28 cellular contexts compared by ENCODE assay signal in genomic region chr21:45825209-45825602, GRCh38.
"Had no signal": no experiment of that assay in that cellular context is flagged by ENCODE, and none has a peak within 500 bp of the region (broad histone marks: within the 10 kb centered on the region; RNA-seq: fewer than 3 reads in every experiment).

No MANE protein-coding gene starts in this region.

- H3K27me3 ChIP-seq: hepatocyte, right atrium auricular region, vagina had no signal

- H3K4me2 ChIP-seq: hepatocyte had no signal

- H3K27ac ChIP-seq: breast epithelium, gastrocnemius medialis, hepatocyte, right atrium auricular region, thoracic aorta, vagina had no signal

- ATAC-seq: activated CD8-positive, alpha-beta T cell treated with anti-CD3 and anti-CD28 coated beads for 36 hours; activated naive CD8-positive, alpha-beta T cell treated with anti-CD3 and anti-CD28 coated beads, Interleukin-2, amount 50 U/mL, for 24 hours; activated T-cell treated with anti-CD3 and anti-CD28 coated beads, Interleukin-2, amount 50 U/mL, for 4 hours; activated T-helper 17 cell treated with anti-CD3 and anti-CD28 coated beads, Interleukin-2, amount 50 U/mL, for 72 hours; gastrocnemius medialis; left cardiac atrium; naive thymus-derived CD4-positive, alpha-beta T cell; SK-N-SH treated with all-trans-retinoic acid at 6 μM for 48 hours; stimulated activated naive CD8-positive, alpha-beta T cell treated with anti-CD3 and anti-CD28 coated beads, Interleukin-15, Interleukin-2, amounts not matched to agents 100 U/mL and 50 U/mL, for 24 hours; T-helper 17 cell; WTC11 had no signal

- H3K9me3 Mint-ChIP-seq: activated CD4-positive, alpha-beta T cell treated with anti-CD3 and anti-CD28 coated beads, Interleukin-2, amount 10 ng/mL, durations not matched to agents 7 days and 5 days; activated CD8-positive, alpha-beta T cell treated with anti-CD3 and anti-CD28 coated beads for 36 hours; activated naive CD8-positive, alpha-beta T cell treated with anti-CD3 and anti-CD28 coated beads, Interleukin-2, amount 50 U/mL, for 24 hours; activated T-cell treated with anti-CD3 and anti-CD28 coated beads, Interleukin-2, amount 50 U/mL, for 4 hours; activated T-helper 17 cell treated with anti-CD3 and anti-CD28 coated beads, Interleukin-2, amount 50 U/mL, for 72 hours; dendritic cell treated with granulocyte-macrophage colony-stimulating factor and Interleukin-4, amounts not matched to agents 40 ng/mL and 50 ng/mL, for 4 days; naive thymus-derived CD4-positive, alpha-beta T cell; WTC11 had no signal

- H3K4me3 ChIP-seq: breast epithelium, gastrocnemius medialis, hepatocyte, right atrium auricular region, thoracic aorta, vagina had no signal

- H3K4me1 ChIP-seq: breast epithelium, gastrocnemius medialis, vagina had no signal

- H3K4me3 Mint-ChIP-seq: activated CD4-positive, alpha-beta T cell treated with anti-CD3 and anti-CD28 coated beads, Interleukin-2, amount 10 ng/mL, durations not matched to agents 7 days and 5 days; activated CD8-positive, alpha-beta T cell treated with anti-CD3 and anti-CD28 coated beads for 36 hours; activated naive CD8-positive, alpha-beta T cell treated with anti-CD3 and anti-CD28 coated beads, Interleukin-2, amount 50 U/mL, for 24 hours; activated T-cell treated with anti-CD3 and anti-CD28 coated beads, Interleukin-2, amount 50 U/mL, for 4 hours; activated T-helper 17 cell treated with anti-CD3 and anti-CD28 coated beads, Interleukin-2, amount 50 U/mL, for 72 hours; dendritic cell treated with granulocyte-macrophage colony-stimulating factor and Interleukin-4, amounts not matched to agents 40 ng/mL and 50 ng/mL, for 4 days; naive thymus-derived CD4-positive, alpha-beta T cell; T-helper 17 cell; WTC11 had no signal

- H3K27ac Mint-ChIP-seq: activated CD4-positive, alpha-beta T cell treated with anti-CD3 and anti-CD28 coated beads, Interleukin-2, amount 10 ng/mL, durations not matched to agents 7 days and 5 days; activated CD8-positive, alpha-beta T cell treated with anti-CD3 and anti-CD28 coated beads for 36 hours; activated naive CD8-positive, alpha-beta T cell treated with anti-CD3 and anti-CD28 coated beads, Interleukin-2, amount 50 U/mL, for 24 hours; activated T-helper 17 cell treated with anti-CD3 and anti-CD28 coated beads, Interleukin-2, amount 50 U/mL, for 72 hours; dendritic cell treated with granulocyte-macrophage colony-stimulating factor and Interleukin-4, amounts not matched to agents 40 ng/mL and 50 ng/mL, for 4 days; T-helper 17 cell; WTC11 had no signal

- H3K36me3 Mint-ChIP-seq: naive thymus-derived CD4-positive, alpha-beta T cell; WTC11 had no signal

- H3K9me3 ChIP-seq: breast epithelium, gastrocnemius medialis, right atrium auricular region, thoracic aorta, vagina had no signal

- DNase-seq: activated CD4-positive, alpha-beta T cell treated with anti-CD3 and anti-CD28 coated beads for 1 hour; activated CD4-positive, alpha-beta T cell treated with anti-CD3 and anti-CD28 coated beads, Interleukin-2, amount 10 ng/mL, durations not matched to agents 7 days and 5 days; activated CD8-positive, alpha-beta T cell treated with anti-CD3 and anti-CD28 coated beads for 36 hours; activated gamma-delta T cell treated with Interleukin-2 at 50 U/mL for 16 hours; activated naive CD4-positive, alpha-beta T cell treated with anti-CD3 and anti-CD28 coated beads, Interleukin-2, amount 50 U/mL, for 16 hours; activated naive CD8-positive, alpha-beta T cell treated with anti-CD3 and anti-CD28 coated beads, Interleukin-2, amount 50 U/mL, for 24 hours; activated T-cell treated with anti-CD3 and anti-CD28 coated beads, Interleukin-2, amount 50 U/mL, for 4 hours; amygdala; central memory CD4-positive, alpha-beta T cell; effector CD8-positive, alpha-beta T cell; gastrocnemius medialis; left cardiac atrium; mammary epithelial cell; midbrain; naive thymus-derived CD4-positive, alpha-beta T cell; nucleus accumbens; stimulated activated naive CD8-positive, alpha-beta T cell treated with anti-CD3 and anti-CD28 coated beads, Interleukin-15, Interleukin-2, amounts not matched to agents 100 U/mL and 50 U/mL, for 24 hours; T-helper 17 cell; trophoblast cell had no signal

- H2AFZ ChIP-seq: hepatocyte had no signal

- H3K27me3 Mint-ChIP-seq: activated CD4-positive, alpha-beta T cell treated with anti-CD3 and anti-CD28 coated beads, Interleukin-2, amount 10 ng/mL, durations not matched to agents 7 days and 5 days; dendritic cell treated with granulocyte-macrophage colony-stimulating factor and Interleukin-4, amounts not matched to agents 40 ng/mL and 50 ng/mL, for 4 days; naive thymus-derived CD4-positive, alpha-beta T cell had no signal

- H3K36me3 ChIP-seq: breast epithelium, gastrocnemius medialis, right atrium auricular region, thoracic aorta, vagina had no signal
